In the genomic region with DNA sequence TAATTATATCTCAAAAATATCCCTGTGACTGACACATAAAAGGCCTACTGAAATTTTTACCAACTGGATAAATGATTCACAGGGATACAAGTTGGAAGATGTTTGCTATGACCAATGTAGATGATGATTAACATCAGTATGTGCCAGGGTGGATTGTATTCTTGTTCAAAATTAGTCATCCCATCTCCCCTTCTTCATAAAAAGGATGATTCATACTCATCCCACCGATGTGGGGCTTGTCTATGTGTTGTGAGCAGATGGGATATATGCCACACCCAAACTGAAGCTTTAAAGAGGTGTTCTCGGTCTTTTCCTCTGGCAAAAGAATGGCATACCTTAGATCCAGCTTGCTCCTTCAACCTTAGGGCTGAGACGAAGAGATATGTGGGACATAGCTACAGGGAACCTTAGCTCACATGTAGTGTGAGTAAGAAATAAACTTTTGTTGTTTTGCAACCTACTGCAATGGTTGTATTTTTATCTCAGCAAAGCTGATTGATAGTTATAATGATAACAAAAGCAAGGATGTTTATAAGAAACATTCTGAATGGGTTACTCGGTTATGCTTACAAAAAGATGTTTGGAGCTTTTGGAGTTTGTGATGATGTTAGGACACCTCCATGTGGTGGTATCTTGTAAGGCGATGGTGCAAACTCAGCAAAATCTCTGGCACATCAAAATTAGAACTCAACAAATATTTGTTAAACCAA, we compare ENCODE assay signal across 8 cellular contexts. TPM values are rescaled to one million over a fixed set of nuclear protein-coding genes. Genes with fewer than 3 reads are reported as not detected.
A peak's percentile ranks its signal among the peaks of the same experiment; 100 is the strongest.
DNase-seq lines count a peak whose midpoint lies in the region; ATAC-seq and TF ChIP-seq lines count a peak whose summit lies in the region.

No MANE protein-coding gene starts in this region.

- H3K9me3 ChIP-seq in WERI-Rb-1 (ENCODE audit: severe bottlenecking) (no peaks in the 10 kb centered on the region), vagina (no peaks in the 10 kb centered on the region)

- TF ChIP-seq POLR2A in vagina (IDR thresholded peaks at IDR 0.05) = no peak

- DNase-seq in AG09309 (ENCODE audit: low read depth) (peak; percentile 55), WERI-Rb-1 (no peak), kidney tubule cell (ENCODE audit: low spot score) (peak; percentile 96), occipital lobe (lab: John Stamatoyannopoulos, UW) (no peak), vagina (ENCODE audit: extremely low spot score in 2 of 2) (no peak)

- H3K4me3 ChIP-seq in AG09309 (ENCODE audit: control insufficient read depth, low read depth, low read length) (no peak overlapping the region), WERI-Rb-1 (ENCODE audit: low read depth, low read length) (no peak overlapping the region), vagina (no peak overlapping the region)

- TF ChIP-seq CTCF in AG09309 (IDR thresholded peaks at IDR 0.05; ENCODE audit: control insufficient read depth, insufficient read depth, low read depth, low read length, missing control alignments) (peak; percentile 57), WERI-Rb-1 (IDR thresholded peaks at IDR 0.05; ENCODE audit: low read depth, low read length) (peak; percentile 55), vagina (IDR thresholded peaks at IDR 0.05) (no peak)

- H3K27ac ChIP-seq in WERI-Rb-1 (no peak overlapping the region), vagina (no peak overlapping the region)

- H3K36me3 ChIP-seq in WERI-Rb-1 (no peaks in the 10 kb centered on the region), vagina (no peaks in the 10 kb centered on the region)

- intact Hi-C loops in vagina (cut with DNase I) = no loop called here

- H3K27me3 ChIP-seq in WERI-Rb-1 (ENCODE audit: insufficient read depth, low read depth, severe bottlenecking) (no peaks in the 10 kb centered on the region), vagina (no peaks in the 10 kb centered on the region)

- ATAC-seq in GM18867 (IDR thresholded peaks at IDR 0.05; ENCODE audit: unreplicated experiment) (peak; percentile 75), HG03378 (IDR thresholded peaks at IDR 0.05; ENCODE audit: unreplicated experiment) (peak; percentile 67), HG02588 (IDR thresholded peaks at IDR 0.05; ENCODE audit: unreplicated experiment) (no peak)

- peaks cover 6% of the 10 kb centered on the region for H3K4me1 ChIP-seq in vagina

RNA-seq across cellular contexts. Expression of a gene that starts 29.4 kb away (rescaled TPM):
- 4.7 TPM for total RNA-seq in occipital lobe
- not detected for total RNA-seq in vagina

RNA-seq across cellular contexts. Expression of a gene that starts 29.6 kb away (rescaled TPM):
- total RNA-seq in occipital lobe = 40.2 TPM
- 13.5 TPM for total RNA-seq in vagina

Comparison
In these comparisons a context has a peak if more than half of its experiments do, and no peak if none do; other contexts are left out.
1. DNase-seq: peak in AG09309 (single experiment) and kidney tubule cell (single experiment); none in WERI-Rb-1 (single experiment), occipital lobe (single experiment) and vagina (0 of 2).
2. CTCF ChIP-seq: peak in AG09309 (single experiment) and WERI-Rb-1 (single experiment); none in vagina (0 of 3).